Comparison of ENCODE assay signal across 8 cellular contexts in genomic region chr11:86955674-86956522, GRCh38. TPM values are rescaled to one million over a fixed set of nuclear protein-coding genes. Genes with fewer than 3 reads are reported as not detected.
A peak's percentile ranks its signal among the peaks of the same experiment; 100 is the strongest.
DNase-seq lines count a peak whose midpoint lies in the region; ATAC-seq and TF ChIP-seq lines count a peak whose summit lies in the region.

No MANE protein-coding gene starts in this region.

- peak; percentile 52 for DNase-seq in stimulated activated CD4-positive, alpha-beta T cell treated with anti-CD3 and anti-CD28 coated beads, Interleukin-15, amount 100 ng/mL, for 24 hours
- no peak for DNase-seq in stimulated activated CD4-positive, alpha-beta T cell treated with anti-CD3 and anti-CD28 coated beads, Interleukin-12 subunit alpha, Interleukin-12 subunit beta, amount 100 ng/mL, for 4 hours
- DNase-seq in LHCN-M2 (ENCODE audit: low read depth) (peak; percentile 61), SW 1271 (lab: John Stamatoyannopoulos, UW) (peak; percentile 52 to 87), coronary artery (ENCODE audit: low spot score) (peak; percentile 95), left colon (peak; percentile 80 to 84)
- DNase-seq in stimulated activated CD4-positive, alpha-beta T cell treated with anti-CD3 and anti-CD28 coated beads, Interleukin-4, amount 100 ng/mL, for 48 hours (ENCODE audit: low read depth in 2 of 2): peak; percentile 3 to 12

- no peaks in the 10 kb centered on the region for H3K9me3 ChIP-seq in HEK293 (ENCODE audit: control insufficient read depth, insufficient read depth, low read depth, low read length)

- intact Hi-C loops in left colon (cut with DNase I, micrococcal nuclease): no loop called here

- TF ChIP-seq CTCF in HEK293 (tag by site-specific recombination; IDR thresholded peaks at IDR 0.05) (peak; percentile 52), coronary artery (IDR thresholded peaks at IDR 0.05) (no peak)

- no peaks in the 10 kb centered on the region for H3K4me1 ChIP-seq in HEK293 (ENCODE audit: control insufficient read depth, insufficient read depth, low read length)

- H3K27ac ChIP-seq in HEK293 (ENCODE audit: extremely low read depth, low read depth, low read length) (peak overlapping the region; percentile 74), coronary artery (peak overlapping the region; percentile 74 to 98)

- H3K36me3 ChIP-seq in HEK293 (ENCODE audit: control insufficient read depth in 2 of 2, insufficient read depth in 1 of 2, low read length in 2 of 2): peaks cover 0 to 15% of the 10 kb centered on the region in 2 experiments; a peak in 1 of 3 replicates

- CTCF ChIA-PET in HEK293 (lab: Yijun Ruan, JAX): interaction anchor here (0.6 to 5.5 kb wide), 6 partner anchors 17 to 1361 kb away, joined by 3 to 35 read pairs (median 4); no protein-coding TSS in a partner anchor

- POLR2A ChIA-PET in HEK293 (lab: Yijun Ruan, JAX): interaction anchor here (0.6 to 2.7 kb wide), 9 partner anchors 9 to 334 kb away, joined by 3 to 15 read pairs (median 4); partner anchors contain the start of gene TMEM135

- H3K4me3 ChIP-seq in HEK293 (ENCODE audit: low read depth, low read length) (peak overlapping the region; percentile 75), coronary artery (peak overlapping the region; percentile 99)

- peak; percentile 81 for ATAC-seq in left colon

TF ChIP-seq in HEK293, 187 proteins besides CTCF, POLR2A, EP300 and RAD21 (continues in another document):
- TF ChIP-seq ZNF510 (tag by site-specific recombination; IDR thresholded peaks at IDR 0.05; ENCODE audit: insufficient replicate concordance): no peak
- TF ChIP-seq ZNF658 (tag by site-specific recombination; IDR thresholded peaks at IDR 0.05): no peak
- TF ChIP-seq ZNF76 (tag by site-specific recombination; IDR thresholded peaks at IDR 0.05; ENCODE audit: borderline replicate concordance, low read depth): no peak
- peak; percentile 85 for TF ChIP-seq ZNF335 (tag by site-specific recombination; conservative IDR thresholded peaks at IDR 0.05)
- no peak for TF ChIP-seq ZBTB21 (tag by site-specific recombination; IDR thresholded peaks at IDR 0.05)
- TF ChIP-seq, protein P1, sequence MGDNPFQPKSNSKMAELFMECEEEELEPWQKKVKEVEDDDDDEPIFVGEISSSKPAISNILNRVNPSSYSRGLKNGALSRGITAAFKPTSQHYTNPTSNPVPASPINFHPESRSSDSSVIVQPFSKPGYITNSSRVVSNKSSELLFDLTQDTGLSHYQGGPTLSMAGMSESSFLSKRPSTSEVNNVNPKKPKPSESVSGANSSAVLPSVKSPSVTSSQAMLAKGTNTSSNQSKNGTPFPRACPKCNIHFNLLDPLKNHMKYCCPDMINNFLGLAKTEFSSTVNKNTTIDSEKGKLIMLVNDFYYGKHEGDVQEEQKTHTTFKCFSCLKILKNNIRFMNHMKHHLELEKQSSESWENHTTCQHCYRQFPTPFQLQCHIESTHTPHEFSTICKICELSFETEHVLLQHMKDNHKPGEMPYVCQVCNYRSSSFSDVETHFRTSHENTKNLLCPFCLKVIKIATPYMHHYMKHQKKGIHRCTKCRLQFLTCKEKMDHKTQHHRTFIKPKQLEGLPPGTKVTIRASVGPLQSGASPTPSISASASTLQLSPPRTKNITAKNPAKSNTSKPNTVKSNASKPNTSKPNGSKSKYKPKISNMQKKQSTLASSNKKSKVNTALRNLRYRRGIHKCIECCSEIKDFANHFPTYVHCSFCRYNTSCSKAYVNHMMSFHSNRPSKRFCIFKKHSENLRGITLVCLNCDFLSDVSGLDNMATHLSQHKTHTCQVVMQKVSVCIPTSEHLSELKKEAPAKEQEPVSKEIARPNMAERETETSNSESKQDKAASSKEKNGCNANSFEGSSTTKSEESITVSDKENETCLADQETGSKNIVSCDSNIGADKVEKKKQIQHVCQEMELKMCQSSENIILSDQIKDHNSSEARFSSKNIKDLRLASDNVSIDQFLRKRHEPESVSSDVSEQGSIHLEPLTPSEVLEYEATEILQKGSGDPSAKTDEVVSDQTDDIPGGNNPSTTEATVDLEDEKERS (tag by site-specific recombination; IDR thresholded peaks at IDR 0.05): no peak
- no peak for TF ChIP-seq ZNF654 (tag by site-specific recombination; IDR thresholded peaks at IDR 0.05; ENCODE audit: low read depth)
- TF ChIP-seq ZBTB11 (tag by site-specific recombination; conservative IDR thresholded peaks at IDR 0.05; ENCODE audit: low read depth): peak; percentile 47; the same call in 1 of the 2 replicates
- TF ChIP-seq ELK4 (IDR thresholded peaks at IDR 0.05; ENCODE audit: borderline replicate concordance, low read depth, low read length): no peak
- TF ChIP-seq ZNF776 (tag by site-specific recombination; IDR thresholded peaks at IDR 0.05; ENCODE audit: borderline replicate concordance): no peak
- no peak for TF ChIP-seq ZNF2 (tag by site-specific recombination; IDR thresholded peaks at IDR 0.05)
- TF ChIP-seq GLI2 (tag by site-specific recombination; IDR thresholded peaks at IDR 0.05; ENCODE audit: borderline replicate concordance, low read depth): no peak
- TF ChIP-seq HOXA7 (CRISPR knock-in tag; IDR thresholded peaks at IDR 0.05; ENCODE audit: borderline replicate concordance): no peak
- TF ChIP-seq ZNF148 (tag by site-specific recombination; IDR thresholded peaks at IDR 0.05; ENCODE audit: borderline replicate concordance): no peak
- TF ChIP-seq BCL11A (tag by site-specific recombination; IDR thresholded peaks at IDR 0.05; ENCODE audit: low read depth): 0 out of 2 replicates have a peak, but pooled peaks have one; percentile 25

RNA-seq across cellular contexts. Expression of gene FZD4, which starts 0.7 kb away (rescaled TPM):
- total RNA-seq in LHCN-M2 (2014; rRNA removed) (3.2 and 5.0 TPM in 2 replicates), left colon (1 to 10 TPM; 4.7 to 9.0 TPM)
- polyA plus RNA-seq in LHCN-M2 (2012): 1.7 TPM
